Comparison of ENCODE assay signal across 8 cellular contexts in the genomic region with DNA sequence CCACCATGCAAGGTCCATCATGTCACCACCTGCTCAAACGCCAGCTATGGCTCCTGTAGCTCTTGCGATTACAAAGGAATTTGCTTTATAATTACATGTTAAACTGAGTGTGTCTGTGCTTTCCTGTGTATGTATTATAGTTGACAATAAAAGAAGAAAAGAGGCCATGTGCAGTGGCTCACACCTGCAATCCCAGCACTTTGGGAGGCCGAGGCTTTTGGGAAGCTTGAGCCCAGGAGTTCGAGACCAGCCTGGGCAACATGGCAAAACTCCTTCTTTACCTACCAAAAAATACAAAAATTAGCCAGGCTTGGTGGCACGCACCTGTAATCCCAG. TPM values are rescaled to one million over a fixed set of nuclear protein-coding genes. Genes with fewer than 3 reads are reported as not detected.
DNase-seq lines count a peak whose midpoint lies in the region; ATAC-seq and TF ChIP-seq lines count a peak whose summit lies in the region.

No MANE protein-coding gene starts in this region.

- peak overlapping the region; percentile 90 to 99 (median 99) for H3K27ac Mint-ChIP-seq in IgD-negative memory B cell
- H3K27ac Mint-ChIP-seq in central memory CD8-positive, alpha-beta T cell (ENCODE audit: low read depth) = peak overlapping the region; percentile 97
- H3K27ac Mint-ChIP-seq in nephron = peak overlapping the region; percentile 97 to 99 (median 98)

- H3K4me1 Mint-ChIP-seq in IgD-negative memory B cell = peaks cover 11 to 36% (median 26%) of the 10 kb centered on the region in 3 donors
- peaks cover 54% of the 10 kb centered on the region for H3K4me1 Mint-ChIP-seq in central memory CD8-positive, alpha-beta T cell
- peaks cover 26% of the 10 kb centered on the region for H3K4me1 Mint-ChIP-seq in nephron

- H3K27me3 Mint-ChIP-seq in IgD-negative memory B cell = no peaks in the 10 kb centered on the region
- no peaks in the 10 kb centered on the region for H3K27me3 Mint-ChIP-seq in central memory CD8-positive, alpha-beta T cell
- H3K27me3 Mint-ChIP-seq in nephron (ENCODE audit: low read depth) = no peaks in the 10 kb centered on the region

- H2AFZ ChIP-seq in ACC112 (ENCODE audit: low read length, unreplicated experiment) = peak overlapping the region; percentile 10

- no peaks in the 10 kb centered on the region for H3K27me3 ChIP-seq in ACC112 (ENCODE audit: insufficient read depth, low read length)

- no peaks in the 10 kb centered on the region for H3K36me3 ChIP-seq in ACC112 (ENCODE audit: insufficient read depth, low read length)

- peaks cover 43% of the 10 kb centered on the region for H3K79me2 ChIP-seq in ACC112 (ENCODE audit: control insufficient read depth, insufficient read depth, low read length, unreplicated experiment)

- peak overlapping the region; percentile 89 to 98 (median 96) for H3K4me3 Mint-ChIP-seq in IgD-negative memory B cell
- H3K4me3 Mint-ChIP-seq in central memory CD8-positive, alpha-beta T cell = peak overlapping the region; percentile 85
- peak overlapping the region; percentile 95 to 96 (median 95) for H3K4me3 Mint-ChIP-seq in nephron

- peak overlapping the region; percentile 20; the same call in 1 of the 2 replicates for H3K4me3 ChIP-seq in ACC112 (ENCODE audit: low read depth, low read length)

- no peaks in the 10 kb centered on the region for H3K9me3 Mint-ChIP-seq in IgD-negative memory B cell
- H3K9me3 Mint-ChIP-seq in central memory CD8-positive, alpha-beta T cell = no peaks in the 10 kb centered on the region
- H3K9me3 Mint-ChIP-seq in nephron = no peaks in the 10 kb centered on the region

- no peak for ATAC-seq in central memory CD8-positive, alpha-beta T cell (replicated peaks; ENCODE audit: extremely low read depth, poor library complexity, severe bottlenecking)

- H3K36me3 Mint-ChIP-seq in IgD-negative memory B cell (no peaks in the 10 kb centered on the region), nephron (ENCODE audit: low read depth) (no peaks in the 10 kb centered on the region)
- peaks cover 28% of the 10 kb centered on the region for H3K36me3 Mint-ChIP-seq in central memory CD8-positive, alpha-beta T cell (ENCODE audit: insufficient read depth)

- peaks cover 32% of the 10 kb centered on the region for H3K4me1 ChIP-seq in ACC112 (ENCODE audit: control insufficient read depth, insufficient read depth, low read length, unreplicated experiment)

- TF ChIP-seq CTCF in nephron (IDR thresholded peaks at IDR 0.05; ENCODE audit: unreplicated experiment in 3 of 3) = no peak

- DNase-seq in central memory CD8-positive, alpha-beta T cell (ENCODE audit: low spot score in 2 of 2) = no peak
- DNase-seq in COR-L47 (lab: John Stamatoyannopoulos, UW) (no peak), SK-N-DZ (ENCODE audit: low spot score) (no peak)
- DNase-seq in stimulated activated CD8-positive, alpha-beta memory T cell treated with anti-CD3 and anti-CD28 coated beads, Interleukin-4, amount 100 ng/mL, for 48 hours = no peak
- DNase-seq in activated CD4-positive, CD25-positive, alpha-beta regulatory T cell (lab: John Stamatoyannopoulos, UW) = no peak

- peak overlapping the region; percentile 99 for H3K27ac ChIP-seq in ACC112 (ENCODE audit: low read depth, low read length)

RNA-seq across cellular contexts. Expression of a gene that starts 27.0 kb away (rescaled TPM):
- polyA plus RNA-seq in IgD-negative memory B cell = 13.9 TPM
- polyA plus RNA-seq in SK-N-DZ (2014; cell fraction: cytosol; rRNA removed) = 8.2 and 8.6 TPM in 2 replicates
- polyA plus RNA-seq in SK-N-DZ (2014; cell fraction: nucleus; rRNA removed) = 16.8 and 17.7 TPM in 2 replicates

RNA-seq across cellular contexts. Expression of a gene that starts 30.4 kb away (rescaled TPM):
- 307 TPM for polyA plus RNA-seq in IgD-negative memory B cell
- polyA plus RNA-seq in SK-N-DZ (2014; cell fraction: cytosol; rRNA removed) = 100 and 104 TPM in 2 replicates
- polyA plus RNA-seq in SK-N-DZ (2014; cell fraction: nucleus; rRNA removed) = 37.9 and 46.3 TPM in 2 replicates

RNA-seq across cellular contexts. Expression of a gene that starts 33.5 kb away (rescaled TPM):
- 701 TPM for polyA plus RNA-seq in IgD-negative memory B cell
- 296 and 348 TPM in 2 replicates for polyA plus RNA-seq in SK-N-DZ (2014; cell fraction: cytosol; rRNA removed)
- polyA plus RNA-seq in SK-N-DZ (2014; cell fraction: nucleus; rRNA removed) = 209 and 321 TPM in 2 replicates

RNA-seq across cellular contexts. Expression of a gene that starts 33.7 kb away (rescaled TPM):
- polyA plus RNA-seq in IgD-negative memory B cell = 13.4 TPM
- polyA plus RNA-seq in SK-N-DZ (2014; cell fraction: cytosol; rRNA removed) = 46.3 and 51.8 TPM in 2 replicates
- polyA plus RNA-seq in SK-N-DZ (2014; cell fraction: nucleus; rRNA removed) = 18.6 and 21.1 TPM in 2 replicates

RNA-seq across cellular contexts. Expression of a gene that starts 43.7 kb away (rescaled TPM):
- polyA plus RNA-seq in IgD-negative memory B cell = not detected
- polyA plus RNA-seq in SK-N-DZ (2014; cell fraction: cytosol; rRNA removed) = 11.0 and 15.7 TPM in 2 replicates
- polyA plus RNA-seq in SK-N-DZ (2014; cell fraction: nucleus; rRNA removed) = 176 and 212 TPM in 2 replicates
